ENCODE assay signal across 8 cellular contexts in the genomic region with DNA sequence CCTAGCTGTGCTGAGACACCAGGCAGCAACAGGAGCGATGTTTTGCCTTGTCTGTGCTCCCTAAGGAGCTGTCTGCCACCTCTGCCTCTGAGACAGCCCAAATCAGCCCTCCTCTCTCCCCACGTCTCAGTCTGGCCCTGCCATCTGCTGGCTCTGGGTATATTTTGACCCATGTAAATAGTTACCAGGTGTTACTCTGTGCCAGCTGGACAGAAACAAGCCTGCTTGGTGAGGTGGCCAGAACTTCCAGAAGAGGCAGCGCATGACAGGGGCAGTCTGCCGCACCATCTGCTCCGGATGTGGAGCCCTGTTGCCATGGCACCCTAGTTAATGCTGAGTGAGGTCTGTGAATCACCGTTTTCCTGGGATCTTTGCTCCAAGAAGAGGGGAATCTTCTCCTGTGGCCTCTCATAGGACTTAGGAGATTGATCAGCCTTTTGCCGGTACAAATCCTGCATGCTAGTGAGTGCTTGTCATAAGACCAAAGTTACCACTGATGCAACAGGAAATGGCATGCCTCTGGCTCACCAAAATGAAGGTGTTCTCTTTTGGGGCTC. TPM values are rescaled to one million over a fixed set of nuclear protein-coding genes. Genes with fewer than 3 reads are reported as not detected.
DNase-seq lines count a peak whose midpoint lies in the region; ATAC-seq and TF ChIP-seq lines count a peak whose summit lies in the region.

No MANE protein-coding gene starts in this region.

- H3K27ac Mint-ChIP-seq in activated T-helper 1 cell treated with anti-CD3 and anti-CD28 coated beads, Interleukin-12 subunit alpha, Interleukin-12 subunit beta, Interleukin-2, Interleukin-4 antibody, amounts not matched to agents 30 ng/mL and 10 ng/mL and 1 ng/mL, durations not matched to agents 14 hours and 24 hours and 36 hours, result peak overlapping the region; percentile 82
- H3K27ac Mint-ChIP-seq in WTC11, result no peak overlapping the region

- CTCF ChIA-PET in WTC11 (lab: Charles Lee), result interaction anchor here (0.7 to 1.6 kb wide), 3 partner anchors 26 to 53 kb away, joined by 3 to 10 read pairs (median 4); a partner anchor contains a TSS

- H4K20me1 ChIP-seq in osteoblast (ENCODE audit: insufficient read depth, low read length), result no peaks in the 10 kb centered on the region

- H3K9me3 ChIP-seq in osteoblast (ENCODE audit: low read depth, low read length), result no peaks in the 10 kb centered on the region

- H3K79me2 ChIP-seq in osteoblast (ENCODE audit: insufficient read depth, low read length), result no peaks in the 10 kb centered on the region

- H3K27me3 Mint-ChIP-seq in activated T-helper 1 cell treated with anti-CD3 and anti-CD28 coated beads, Interleukin-12 subunit alpha, Interleukin-12 subunit beta, Interleukin-2, Interleukin-4 antibody, amounts not matched to agents 30 ng/mL and 10 ng/mL and 1 ng/mL, durations not matched to agents 14 hours and 24 hours and 36 hours (ENCODE audit: insufficient read depth), result no peaks in the 10 kb centered on the region
- H3K27me3 Mint-ChIP-seq in WTC11 (ENCODE audit: low read depth), result peaks cover 3% of the 10 kb centered on the region; the same call in 1 of the 2 replicates

- H3K4me1 ChIP-seq in osteoblast (ENCODE audit: insufficient read depth, low read length), result peaks cover 41% of the 10 kb centered on the region

- H3K4me2 ChIP-seq in osteoblast (ENCODE audit: insufficient read depth, low read length), result peak overlapping the region; percentile 77

- no peak overlapping the region for H2AFZ ChIP-seq in osteoblast (ENCODE audit: low read length)

- peaks cover 15% of the 10 kb centered on the region for H3K36me3 Mint-ChIP-seq in activated T-helper 1 cell treated with anti-CD3 and anti-CD28 coated beads, Interleukin-12 subunit alpha, Interleukin-12 subunit beta, Interleukin-2, Interleukin-4 antibody, amounts not matched to agents 30 ng/mL and 10 ng/mL and 1 ng/mL, durations not matched to agents 14 hours and 24 hours and 36 hours (ENCODE audit: low read depth)
- H3K36me3 Mint-ChIP-seq in WTC11, result peaks cover 28% of the 10 kb centered on the region

- DNase-seq in DMS79 (lab: John Stamatoyannopoulos, UW) (peak; percentile 12), NCI-H1694 (lab: John Stamatoyannopoulos, UW) (peak; percentile 87), glomerular visceral epithelial cell (ENCODE audit: extremely low spot score) (peak; percentile 98), osteoblast (ENCODE audit: insufficient read length, low spot score, missing footprints) (peak; percentile 97), WTC11 (ENCODE audit: low spot score) (no peak), GM20000 (ENCODE audit: low spot score) (no peak)
- DNase-seq in activated T-helper 1 cell treated with anti-CD3 and anti-CD28 coated beads, Interleukin-12 subunit alpha, Interleukin-12 subunit beta, Interleukin-2, Interleukin-4 antibody, amounts not matched to agents 30 ng/mL and 10 ng/mL and 1 ng/mL, durations not matched to agents 14 hours and 24 hours and 36 hours (ENCODE audit: low spot score), result no peak

- no peak for ATAC-seq in GM18870 (IDR thresholded peaks at IDR 0.05; ENCODE audit: unreplicated experiment)
- no peak for ATAC-seq in WTC11

- intact Hi-C loops in activated T-helper 1 cell treated with anti-CD3 and anti-CD28 coated beads, Interleukin-12 subunit alpha, Interleukin-12 subunit beta, Interleukin-2, Interleukin-4 antibody, amounts not matched to agents 30 ng/mL and 10 ng/mL and 1 ng/mL, durations not matched to agents 14 hours and 24 hours and 36 hours (cut with micrococcal nuclease), result loop anchor here (1.0 kb wide), 1 partner anchor 10 kb away; no protein-coding TSS in a partner anchor

- POLR2A ChIA-PET in WTC11 (lab: Charles Lee), result interaction anchor here (0.5 kb wide), 1 partner anchor 42 kb away, joined by 3 read pairs; no protein-coding TSS in a partner anchor

- H3K9me3 Mint-ChIP-seq in activated T-helper 1 cell treated with anti-CD3 and anti-CD28 coated beads, Interleukin-12 subunit alpha, Interleukin-12 subunit beta, Interleukin-2, Interleukin-4 antibody, amounts not matched to agents 30 ng/mL and 10 ng/mL and 1 ng/mL, durations not matched to agents 14 hours and 24 hours and 36 hours, result peaks cover 15% of the 10 kb centered on the region
- peaks cover 32% of the 10 kb centered on the region for H3K9me3 Mint-ChIP-seq in WTC11

- peak overlapping the region; percentile 99 for H3K27ac ChIP-seq in osteoblast (ENCODE audit: low read depth, low read length)

- no peak for TF ChIP-seq CTCF in osteoblast (IDR thresholded peaks at IDR 0.05; ENCODE audit: extremely low read depth, low read depth, low read length)
- TF ChIP-seq CTCF in WTC11 (IDR thresholded peaks at IDR 0.05), result no peak
- no peak for TF ChIP-seq CTCF in GM20000 (IDR thresholded peaks at IDR 0.05; ENCODE audit: extremely low read depth, missing control alignments)

- peak overlapping the region; percentile 36 for H3K4me3 ChIP-seq in osteoblast (ENCODE audit: insufficient read depth, low read length)

- H3K27me3 ChIP-seq in osteoblast (ENCODE audit: insufficient read depth, low read length), result no peaks in the 10 kb centered on the region

- H3K4me3 Mint-ChIP-seq in activated T-helper 1 cell treated with anti-CD3 and anti-CD28 coated beads, Interleukin-12 subunit alpha, Interleukin-12 subunit beta, Interleukin-2, Interleukin-4 antibody, amounts not matched to agents 30 ng/mL and 10 ng/mL and 1 ng/mL, durations not matched to agents 14 hours and 24 hours and 36 hours, result peak overlapping the region; percentile 25
- H3K4me3 Mint-ChIP-seq in WTC11, result no peak overlapping the region

- peaks cover 48% of the 10 kb centered on the region for H3K4me1 Mint-ChIP-seq in activated T-helper 1 cell treated with anti-CD3 and anti-CD28 coated beads, Interleukin-12 subunit alpha, Interleukin-12 subunit beta, Interleukin-2, Interleukin-4 antibody, amounts not matched to agents 30 ng/mL and 10 ng/mL and 1 ng/mL, durations not matched to agents 14 hours and 24 hours and 36 hours (ENCODE audit: low read depth)
- peaks cover 15% of the 10 kb centered on the region for H3K4me1 Mint-ChIP-seq in WTC11

- no peaks in the 10 kb centered on the region for H3K36me3 ChIP-seq in osteoblast (ENCODE audit: insufficient read depth, low read length)

TF ChIP-seq in WTC11, 78 proteins besides CTCF, POLR2A, EP300 and RAD21:
- no peak for TF ChIP-seq JUN (CRISPR knock-in tag; IDR thresholded peaks at IDR 0.05)
- TF ChIP-seq RORB (CRISPR knock-in tag; IDR thresholded peaks at IDR 0.05), result no peak
- TF ChIP-seq ZNF671 (CRISPR knock-in tag; IDR thresholded peaks at IDR 0.05), result no peak
- TF ChIP-seq, protein P1, sequence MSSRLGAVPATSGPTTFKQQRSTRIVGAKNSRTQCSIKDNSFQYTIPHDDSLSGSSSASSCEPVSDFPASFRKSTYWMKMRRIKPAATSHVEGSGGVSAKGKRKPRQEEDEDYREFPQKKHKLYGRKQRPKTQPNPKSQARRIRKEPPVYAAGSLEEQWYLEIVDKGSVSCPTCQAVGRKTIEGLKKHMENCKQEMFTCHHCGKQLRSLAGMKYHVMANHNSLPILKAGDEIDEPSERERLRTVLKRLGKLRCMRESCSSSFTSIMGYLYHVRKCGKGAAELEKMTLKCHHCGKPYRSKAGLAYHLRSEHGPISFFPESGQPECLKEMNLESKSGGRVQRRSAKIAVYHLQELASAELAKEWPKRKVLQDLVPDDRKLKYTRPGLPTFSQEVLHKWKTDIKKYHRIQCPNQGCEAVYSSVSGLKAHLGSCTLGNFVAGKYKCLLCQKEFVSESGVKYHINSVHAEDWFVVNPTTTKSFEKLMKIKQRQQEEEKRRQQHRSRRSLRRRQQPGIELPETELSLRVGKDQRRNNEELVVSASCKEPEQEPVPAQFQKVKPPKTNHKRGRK (CRISPR knock-in tag; IDR thresholded peaks at IDR 0.05; ENCODE audit: borderline replicate concordance), result no peak
- TF ChIP-seq, protein P2, sequence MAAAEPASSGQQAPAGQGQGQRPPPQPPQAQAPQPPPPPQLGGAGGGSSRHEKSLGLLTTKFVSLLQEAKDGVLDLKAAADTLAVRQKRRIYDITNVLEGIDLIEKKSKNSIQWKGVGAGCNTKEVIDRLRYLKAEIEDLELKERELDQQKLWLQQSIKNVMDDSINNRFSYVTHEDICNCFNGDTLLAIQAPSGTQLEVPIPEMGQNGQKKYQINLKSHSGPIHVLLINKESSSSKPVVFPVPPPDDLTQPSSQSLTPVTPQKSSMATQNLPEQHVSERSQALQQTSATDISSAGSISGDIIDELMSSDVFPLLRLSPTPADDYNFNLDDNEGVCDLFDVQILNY (CRISPR knock-in tag; IDR thresholded peaks at IDR 0.05), result no peak
- TF ChIP-seq JAZF1 (CRISPR knock-in tag; IDR thresholded peaks at IDR 0.05), result no peak
- TF ChIP-seq NR2C2 (CRISPR knock-in tag; IDR thresholded peaks at IDR 0.05), result no peak
- no peak for TF ChIP-seq CREB1 (CRISPR knock-in tag; IDR thresholded peaks at IDR 0.05)
- TF ChIP-seq SMAD4 (CRISPR knock-in tag; IDR thresholded peaks at IDR 0.05), result no peak
- TF ChIP-seq FOXK1 (CRISPR knock-in tag; IDR thresholded peaks at IDR 0.05), result no peak
- TF ChIP-seq NR1H2 (CRISPR knock-in tag; IDR thresholded peaks at IDR 0.05), result no peak
- TF ChIP-seq PRRX2 (CRISPR knock-in tag; IDR thresholded peaks at IDR 0.05), result no peak
- TF ChIP-seq MYBL2 (CRISPR knock-in tag; IDR thresholded peaks at IDR 0.05), result no peak
TF ChIP-seq in WTC11: peak in this region for 0.

RNA-seq across cellular contexts. Expression of a gene that starts 31.8 kb away (rescaled TPM):
- 1.1 and 1.2 TPM in 2 replicates for total RNA-seq in activated T-helper 1 cell treated with anti-CD3 and anti-CD28 coated beads, Interleukin-12 subunit alpha, Interleukin-12 subunit beta, Interleukin-2, Interleukin-4 antibody, amounts not matched to agents 30 ng/mL and 10 ng/mL and 1 ng/mL, durations not matched to agents 14 hours and 24 hours and 36 hours
- total RNA-seq in osteoblast, result 1.8 and 2.2 TPM in 2 replicates
- 10.7 to 18.7 TPM (median 17.6 TPM) in 3 replicates for total RNA-seq in WTC11 (2021)

RNA-seq across cellular contexts. Expression of a gene that starts 37.5 kb away (rescaled TPM):
- total RNA-seq in activated T-helper 1 cell treated with anti-CD3 and anti-CD28 coated beads, Interleukin-12 subunit alpha, Interleukin-12 subunit beta, Interleukin-2, Interleukin-4 antibody, amounts not matched to agents 30 ng/mL and 10 ng/mL and 1 ng/mL, durations not matched to agents 14 hours and 24 hours and 36 hours, result 17.3 and 18.1 TPM in 2 replicates
- total RNA-seq in osteoblast (14.8 and 16.5 TPM in 2 replicates), WTC11 (2021) (13.0 to 16.8 TPM (median 13.4 TPM) in 3 replicates)

RNA-seq across cellular contexts. Expression of a gene that starts 46.1 kb away (rescaled TPM):
- total RNA-seq in activated T-helper 1 cell treated with anti-CD3 and anti-CD28 coated beads, Interleukin-12 subunit alpha, Interleukin-12 subunit beta, Interleukin-2, Interleukin-4 antibody, amounts not matched to agents 30 ng/mL and 10 ng/mL and 1 ng/mL, durations not matched to agents 14 hours and 24 hours and 36 hours, result 125 TPM in 2 replicates
- total RNA-seq in osteoblast (149 and 177 TPM in 2 replicates), WTC11 (2021) (87.9 to 99.5 TPM (median 99.2 TPM) in 3 replicates)

RNA-seq across cellular contexts. Expression of a gene that starts 52.8 kb away (rescaled TPM):
- total RNA-seq in activated T-helper 1 cell treated with anti-CD3 and anti-CD28 coated beads, Interleukin-12 subunit alpha, Interleukin-12 subunit beta, Interleukin-2, Interleukin-4 antibody, amounts not matched to agents 30 ng/mL and 10 ng/mL and 1 ng/mL, durations not matched to agents 14 hours and 24 hours and 36 hours, result 0.08 and 0.24 TPM in 2 replicates
- total RNA-seq in osteoblast (0.36 and 0.59 TPM in 2 replicates), WTC11 (2021) (0.92 to 1.1 TPM (median 1.0 TPM) in 3 replicates)

Comparison
In these comparisons a context has a peak if more than half of its experiments do, and no peak if none do; other contexts are left out.
1. DNase-seq: peak in DMS79 (single experiment), NCI-H1694 (single experiment), glomerular visceral epithelial cell (single experiment) and osteoblast (single experiment); none in activated T-helper 1 cell treated with anti-CD3 and anti-CD28 coated beads, Interleukin-12 subunit alpha, Interleukin-12 subunit beta, Interleukin-2, Interleukin-4 antibody, amounts not matched to agents 30 ng/mL and 10 ng/mL and 1 ng/mL, durations not matched to agents 14 hours and 24 hours and 36 hours (single experiment), WTC11 (single experiment) and GM20000 (single experiment).